ENCODE assay signal across 9 cellular contexts in genomic region chr5:21831145-21831787, GRCh38.
DNase-seq lines count a peak whose midpoint lies in the region; ATAC-seq lines count a peak whose summit lies in the region.
"Had no signal": no experiment of that assay in that cellular context is flagged by ENCODE, and none has a peak within 500 bp of the region (broad histone marks: within the 10 kb centered on the region; RNA-seq: fewer than 3 reads in every experiment).

No MANE protein-coding gene starts in this region.

- ATAC-seq in GM19043 (IDR thresholded peaks at IDR 0.05; ENCODE audit: low read depth, unreplicated experiment) (peak; percentile 68), GM21825 (IDR thresholded peaks at IDR 0.05; ENCODE audit: unreplicated experiment) (peak; percentile 77), HG03378 (IDR thresholded peaks at IDR 0.05; ENCODE audit: unreplicated experiment) (peak; percentile 88), memory B cell (ENCODE audit: low read depth) (peak; percentile 78)

- H3K27me3 Mint-ChIP-seq in memory B cell, result no peaks in the 10 kb centered on the region

- peak overlapping the region; percentile 56 for H3K4me3 Mint-ChIP-seq in memory B cell

- no peak for DNase-seq in memory B cell (ENCODE audit: low spot score in 2 of 2)
- no peak for DNase-seq in NCI-H1105 (lab: John Stamatoyannopoulos, UW)
- DNase-seq in cerebellar nuclear complex (lab: John Stamatoyannopoulos, UW), result no peak
- no peak for DNase-seq in kidney tubule cell (ENCODE audit: low spot score)
- DNase-seq: NCI-H226, SW 1271 had no signal

- peaks cover 6% of the 10 kb centered on the region for H3K4me1 Mint-ChIP-seq in memory B cell

- H3K9me3 Mint-ChIP-seq in memory B cell, result peaks cover 2% of the 10 kb centered on the region

- H3K36me3 Mint-ChIP-seq in memory B cell, result no peaks in the 10 kb centered on the region

- peak overlapping the region; percentile 54 for H3K27ac Mint-ChIP-seq in memory B cell
